In genomic region chr5:172584638-172585037, GRCh38 we compare ENCODE assay signal across 29 cellular contexts. TPM values are rescaled to one million over a fixed set of nuclear protein-coding genes. Genes with fewer than 3 reads are reported as not detected.
DNase-seq lines count a peak whose midpoint lies in the region; ATAC-seq and TF ChIP-seq lines count a peak whose summit lies in the region.
"Had no signal": no experiment of that assay in that cellular context is flagged by ENCODE, and none has a peak within 500 bp of the region (broad histone marks: within the 10 kb centered on the region; RNA-seq: fewer than 3 reads in every experiment).

No MANE protein-coding gene starts in this region.

- no peak overlapping the region for H3K4me3 ChIP-seq in esophagus (ENCODE audit: low read depth in 1 of 2, low read length in 2 of 2)
- no peak overlapping the region for H3K4me3 ChIP-seq in right atrium auricular region
- H3K4me3 ChIP-seq in psoas muscle, result no peak overlapping the region
- H3K4me3 ChIP-seq in thyroid gland (replicated peaks in 1 of 3), result no peak overlapping the region
- H3K4me3 ChIP-seq: colonic mucosa, ovary, right lobe of liver, SJSA1, tibial artery had no signal

- TF ChIP-seq CTCF in right atrium auricular region (IDR thresholded peaks at IDR 0.05), result no peak
- no peak for TF ChIP-seq CTCF in psoas muscle (IDR thresholded peaks at IDR 0.05)
- no peak for TF ChIP-seq CTCF in thyroid gland (IDR thresholded peaks at IDR 0.05)
- no peak for TF ChIP-seq CTCF in mesothelial cell of epicardium (IDR thresholded peaks at IDR 0.05; ENCODE audit: unreplicated experiment)

- no peak overlapping the region for H3K27ac Mint-ChIP-seq in mesothelial cell of epicardium
- H3K27ac Mint-ChIP-seq: activated T-helper 1 cell treated with anti-CD3 and anti-CD28 coated beads, Interleukin-12 subunit alpha, Interleukin-12 subunit beta, Interleukin-2, Interleukin-4 antibody, amounts not matched to agents 30 ng/mL and 10 ng/mL and 1 ng/mL, durations not matched to agents 14 hours and 24 hours and 36 hours; natural killer cell treated with Interleukin-12 subunit alpha and Interleukin-12 subunit beta and Interleukin-15 and Interleukin-18, amount 100 ng/mL, for 72 hours; stimulated activated naive B cell treated with anti-CD40 and anti-IgM and Interleukin-4, amounts not matched to agents 10 μg/mL and 1 μg/mL and 100 μg/mL, for 72 hours had no signal

- TF ChIP-seq POLR2A in thyroid gland (IDR thresholded peaks at IDR 0.05), result no peak

- H3K4me1 ChIP-seq in esophagus (ENCODE audit: control insufficient read depth in 2 of 2, insufficient read depth in 2 of 2, low read length in 1 of 2), result peaks cover 0 to 3% of the 10 kb centered on the region in 2 donors
- H3K4me1 ChIP-seq in right atrium auricular region, result peaks cover 0 to 55% of the 10 kb centered on the region in 2 donors
- H3K4me1 ChIP-seq in psoas muscle, result peaks cover 3% of the 10 kb centered on the region
- peaks cover 0 to 18% of the 10 kb centered on the region in 2 donors for H3K4me1 ChIP-seq in thyroid gland
- H3K4me1 ChIP-seq: colonic mucosa, foreskin keratinocyte, right lobe of liver, SJSA1, tibial artery had no signal

- no peaks in the 10 kb centered on the region for H3K36me3 ChIP-seq in esophagus (ENCODE audit: control insufficient read depth in 2 of 2, insufficient read depth in 2 of 2, low read length in 1 of 2)
- H3K36me3 ChIP-seq in right atrium auricular region, result no peaks in the 10 kb centered on the region
- H3K36me3 ChIP-seq in psoas muscle (ENCODE audit: insufficient read depth in 1 of 2, low read depth in 1 of 2), result no peaks in the 10 kb centered on the region
- no peaks in the 10 kb centered on the region for H3K36me3 ChIP-seq in thyroid gland
- H3K36me3 ChIP-seq: colonic mucosa, ovary, right lobe of liver, SJSA1, tibial artery had no signal

- DNase-seq in right atrium auricular region (ENCODE audit: low spot score) (no peak), psoas muscle (no peak), thyroid gland (no peak), activated gamma-delta T cell (lab: John Stamatoyannopoulos, UW) (no peak), mesothelial cell of epicardium (ENCODE audit: low spot score in 2 of 2, unreplicated experiment in 2 of 2) (no peak)
- DNase-seq: ACHN; activated naive CD4-positive, alpha-beta T cell treated with anti-CD3 and anti-CD28 coated beads, Interleukin-2, amount 50 U/mL, for 16 hours; colonic mucosa; DMS53; effector memory CD4-positive, alpha-beta T cell; erythroblast; foreskin keratinocyte; hippocampal formation; KG1; NCI-H1417 treated with DMSO at 0.1 percent for 48 hours; NCI-H2081; NCI-H226; NCI-H748 treated with DMSO at 0.1 percent for 48 hours; right lobe of liver; stimulated activated CD4-positive, alpha-beta T cell treated with anti-CD3 and anti-CD28 coated beads, Interleukin-15, amount 100 ng/mL, for 24 hours; stimulated activated naive B cell treated with anti-CD40 and anti-IgM and Interleukin-4, amounts not matched to agents 10 μg/mL and 1 μg/mL and 100 μg/mL, for 72 hours; tibial artery had no signal

- H3K27me3 Mint-ChIP-seq in mesothelial cell of epicardium (ENCODE audit: low read depth), result peaks cover 62% of the 10 kb centered on the region

- H3K27me3 ChIP-seq in esophagus (ENCODE audit: control insufficient read depth in 1 of 2, insufficient read depth in 2 of 2, low read length in 2 of 2), result no peaks in the 10 kb centered on the region
- no peaks in the 10 kb centered on the region for H3K27me3 ChIP-seq in right atrium auricular region
- peaks cover 0 to 9% (median 2%) of the 10 kb centered on the region in 3 donors for H3K27me3 ChIP-seq in psoas muscle (ENCODE audit: insufficient read depth in 3 of 3, low read length in 2 of 3)
- no peaks in the 10 kb centered on the region for H3K27me3 ChIP-seq in thyroid gland
- H3K27me3 ChIP-seq: colonic mucosa, ovary, right lobe of liver, tibial artery had no signal

- H3K36me3 Mint-ChIP-seq in mesothelial cell of epicardium, result no peaks in the 10 kb centered on the region
- H3K36me3 Mint-ChIP-seq: natural killer cell treated with Interleukin-12 subunit alpha and Interleukin-12 subunit beta and Interleukin-15 and Interleukin-18, amount 100 ng/mL, for 72 hours; stimulated activated naive B cell treated with anti-CD40 and anti-IgM and Interleukin-4, amounts not matched to agents 10 μg/mL and 1 μg/mL and 100 μg/mL, for 72 hours had no signal

- H3K9me3 ChIP-seq in esophagus (ENCODE audit: control insufficient read depth in 2 of 2, insufficient read depth in 1 of 2, low read depth in 1 of 2, low read length in 1 of 2) (no peaks in the 10 kb centered on the region), right atrium auricular region (no peaks in the 10 kb centered on the region), psoas muscle (no peaks in the 10 kb centered on the region), thyroid gland (no peaks in the 10 kb centered on the region)
- H3K9me3 ChIP-seq: colonic mucosa, ovary, right lobe of liver, SJSA1, tibial artery had no signal

- peak overlapping the region; percentile 63 to 67 for H3K27ac ChIP-seq in esophagus (ENCODE audit: low read depth in 2 of 2, low read length in 1 of 2)
- H3K27ac ChIP-seq in right atrium auricular region, result peak overlapping the region; percentile 73 to 83
- peak overlapping the region; percentile 75 for H3K27ac ChIP-seq in psoas muscle
- H3K27ac ChIP-seq in thyroid gland, result peak overlapping the region; percentile 40 to 68 (median 41)
- H3K27ac ChIP-seq: colonic mucosa, foreskin keratinocyte, SJSA1, tibial artery had no signal

- 66 to 77% methylated on average over 8 of the region's 8 CpGs for WGBS in esophagus, 2 donors
- 54 to 63% (median 59%) methylated on average over 8 of the region's 8 CpGs for WGBS in psoas muscle, 3 donors
- 69 to 75% methylated on average over 8 of the region's 8 CpGs for WGBS in thyroid gland, 2 donors

- H3K4me1 Mint-ChIP-seq in mesothelial cell of epicardium, result peaks cover 30% of the 10 kb centered on the region
- H3K4me1 Mint-ChIP-seq: stimulated activated naive B cell treated with anti-CD40 and anti-IgM and Interleukin-4, amounts not matched to agents 10 μg/mL and 1 μg/mL and 100 μg/mL, for 72 hours had no signal

- intact Hi-C loops in psoas muscle (cut with DNase I), result no loop called here
- intact Hi-C loops in thyroid gland (cut with DNase I), result no loop called here

- H3K4me3 Mint-ChIP-seq in mesothelial cell of epicardium, result no peak overlapping the region
- H3K4me3 Mint-ChIP-seq: activated T-helper 1 cell treated with anti-CD3 and anti-CD28 coated beads, Interleukin-12 subunit alpha, Interleukin-12 subunit beta, Interleukin-2, Interleukin-4 antibody, amounts not matched to agents 30 ng/mL and 10 ng/mL and 1 ng/mL, durations not matched to agents 14 hours and 24 hours and 36 hours; natural killer cell treated with Interleukin-12 subunit alpha and Interleukin-12 subunit beta and Interleukin-15 and Interleukin-18, amount 100 ng/mL, for 72 hours; stimulated activated naive B cell treated with anti-CD40 and anti-IgM and Interleukin-4, amounts not matched to agents 10 μg/mL and 1 μg/mL and 100 μg/mL, for 72 hours had no signal

- no peaks in the 10 kb centered on the region for H3K9me3 Mint-ChIP-seq in mesothelial cell of epicardium
- H3K9me3 Mint-ChIP-seq: activated T-helper 1 cell treated with anti-CD3 and anti-CD28 coated beads, Interleukin-12 subunit alpha, Interleukin-12 subunit beta, Interleukin-2, Interleukin-4 antibody, amounts not matched to agents 30 ng/mL and 10 ng/mL and 1 ng/mL, durations not matched to agents 14 hours and 24 hours and 36 hours; natural killer cell treated with Interleukin-12 subunit alpha and Interleukin-12 subunit beta and Interleukin-15 and Interleukin-18, amount 100 ng/mL, for 72 hours; stimulated activated naive B cell treated with anti-CD40 and anti-IgM and Interleukin-4, amounts not matched to agents 10 μg/mL and 1 μg/mL and 100 μg/mL, for 72 hours had no signal

- ATAC-seq in psoas muscle (peak in 2 of 4 donors; percentile 9 to 13), GM21737 (IDR thresholded peaks at IDR 0.05; ENCODE audit: unreplicated experiment) (no peak), GM21786 (IDR thresholded peaks at IDR 0.05; ENCODE audit: unreplicated experiment) (no peak)
- ATAC-seq: foreskin keratinocyte; natural killer cell treated with Interleukin-12 subunit alpha and Interleukin-12 subunit beta and Interleukin-15 and Interleukin-18, amount 100 ng/mL, for 72 hours; stimulated activated naive B cell treated with anti-CD40 and anti-IgM and Interleukin-4, amounts not matched to agents 10 μg/mL and 1 μg/mL and 100 μg/mL, for 72 hours had no signal

RNA-seq across cellular contexts. Expression of gene NEURL1B, which starts 56.4 kb away (rescaled TPM):
- polyA plus RNA-seq in esophagus (1 to 10 TPM; 6.9 to 8.6 TPM), psoas muscle (1 to 10 TPM; 8.0 to 9.7 (median 8.2) TPM)
- total RNA-seq in right atrium auricular region (10 to 100 TPM; 17.9 to 22.4 TPM), psoas muscle (10 to 100 TPM; 13.7 to 20.4 (median 16.4) TPM), thyroid gland (10 to 100 TPM in 2 of 4 donors, 1 to 10 TPM in 2; 8.2 to 29.9 (median 10.9) TPM), mesothelial cell of epicardium (10.9 to 11.8 TPM (median 11.7 TPM) in 3 replicates)
